Comparison of ENCODE assay signal across 8 cellular contexts in the genomic region with DNA sequence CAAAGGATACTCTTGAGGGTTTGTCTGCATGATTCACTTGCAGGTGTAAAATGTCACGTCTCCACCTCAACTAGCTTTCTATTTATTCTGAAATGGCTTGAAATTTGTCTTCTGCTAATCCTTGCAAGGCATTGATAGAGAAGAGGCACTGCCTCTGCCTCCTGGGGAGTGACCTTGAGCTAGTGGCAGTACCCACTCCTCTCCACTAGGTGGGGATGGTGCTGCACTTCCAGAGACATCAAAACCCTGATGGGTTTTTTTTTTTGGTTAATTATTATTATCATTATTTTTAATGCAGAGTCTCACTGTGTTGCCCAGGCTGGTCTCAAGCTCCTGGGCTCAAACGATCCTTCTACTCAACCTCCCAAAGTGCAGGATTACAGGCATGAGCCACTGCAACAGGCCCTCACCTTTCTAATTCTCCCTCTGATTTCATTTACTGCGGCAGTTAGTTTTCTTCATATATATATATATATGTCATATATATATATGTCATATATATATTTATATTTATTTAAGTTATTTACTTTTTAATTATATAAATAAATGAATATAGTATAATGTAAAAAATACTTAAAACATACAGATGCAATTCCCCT.
DNase-seq lines count a peak whose midpoint lies in the region; ATAC-seq lines count a peak whose summit lies in the region.

No MANE protein-coding gene starts in this region.

- peak; percentile 65 to 68 for DNase-seq in AML-193 (lab: John Stamatoyannopoulos, UW)
- DNase-seq in HT1080 (ENCODE audit: low read depth), result peak; percentile 46
- DNase-seq in T-helper 2 cell, result peak in 4 of 5 experiments; percentile 15 to 49 (median 34)
- DNase-seq in astrocyte of the hippocampus (ENCODE audit: low read depth, low spot score), result peak; percentile 74
- DNase-seq in hippocampal formation (lab: John Stamatoyannopoulos, UW), result peak; percentile 13 to 31
- peak; percentile 30 to 60 (median 32) for DNase-seq in stimulated activated CD4-positive, alpha-beta T cell treated with anti-CD3 and anti-CD28 coated beads, Interleukin-12 subunit alpha, Interleukin-12 subunit beta, amount 100 ng/mL, for 48 hours (ENCODE audit: low read depth in 2 of 3, low spot score in 1 of 3)

- ATAC-seq in GM18519 (IDR thresholded peaks at IDR 0.05; ENCODE audit: low FRiP score, unreplicated experiment) (peak; percentile 62), HG03139 (IDR thresholded peaks at IDR 0.05; ENCODE audit: unreplicated experiment) (no peak)

Comparison
In these comparisons a context has a peak if more than half of its experiments do, and no peak if none do; other contexts are left out.
1. DNase-seq: peak in every context shown above with its lines; median percentile 74 in astrocyte of the hippocampus; 66 in AML-193; 46 in HT1080; 34 in T-helper 2 cell; 32 in stimulated activated CD4-positive, alpha-beta T cell treated with anti-CD3 and anti-CD28 coated beads, Interleukin-12 subunit alpha, Interleukin-12 subunit beta, amount 100 ng/mL, for 48 hours; 22 in hippocampal formation.